ENCODE assay signal across 1 cellular context in genomic region chr6:85364354-85364753, GRCh38.
TF ChIP-seq lines count a peak whose summit lies in the region.

No MANE protein-coding gene starts in this region.

TF ChIP-seq in SK-N-SH, 30 proteins besides CTCF, POLR2A, EP300 and RAD21 (continued from another document):
- no peak for TF ChIP-seq POLR2AphosphoS5 (IDR thresholded peaks at IDR 0.05; ENCODE audit: low read depth, low read length)
- TF ChIP-seq FOXJ3 (CRISPR knock-in tag; IDR thresholded peaks at IDR 0.05) = no peak
- TF ChIP-seq SMC3 (IDR thresholded peaks at IDR 0.05; ENCODE audit: low read depth, low read length) = no peak
- TF ChIP-seq MEF2A (IDR thresholded peaks at IDR 0.05; ENCODE audit: borderline replicate concordance, low read depth) = no peak
- TF ChIP-seq USF2 (IDR thresholded peaks at IDR 0.05; ENCODE audit: borderline replicate concordance, low read depth, low read length) = no peak
- no peak for TF ChIP-seq YY1 (IDR thresholded peaks at IDR 0.05; ENCODE audit: low read depth)
- TF ChIP-seq NRF1 (IDR thresholded peaks at IDR 0.05; ENCODE audit: low read depth, low read length) = no peak
- no peak for TF ChIP-seq EZH2phosphoT487 (IDR thresholded peaks at IDR 0.05; ENCODE audit: borderline replicate concordance, low read depth)
- TF ChIP-seq, protein P1, sequence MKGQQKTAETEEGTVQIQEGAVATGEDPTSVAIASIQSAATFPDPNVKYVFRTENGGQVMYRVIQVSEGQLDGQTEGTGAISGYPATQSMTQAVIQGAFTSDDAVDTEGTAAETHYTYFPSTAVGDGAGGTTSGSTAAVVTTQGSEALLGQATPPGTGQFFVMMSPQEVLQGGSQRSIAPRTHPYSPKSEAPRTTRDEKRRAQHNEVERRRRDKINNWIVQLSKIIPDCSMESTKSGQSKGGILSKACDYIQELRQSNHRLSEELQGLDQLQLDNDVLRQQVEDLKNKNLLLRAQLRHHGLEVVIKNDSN (IDR thresholded peaks at IDR 0.05; ENCODE audit: borderline replicate concordance, low read depth) = no peak
- TF ChIP-seq RFX5 (IDR thresholded peaks at IDR 0.05; ENCODE audit: low read length) = no peak
- no peak for TF ChIP-seq RXRA (IDR thresholded peaks at IDR 0.05; ENCODE audit: borderline replicate concordance, low read depth)
- no peak for TF ChIP-seq REST (IDR thresholded peaks at IDR 0.05; ENCODE audit: low read depth, low read length)
- no peak for TF ChIP-seq CHD2 (IDR thresholded peaks at IDR 0.05; ENCODE audit: low read length, partially characterized antibody)
- TF ChIP-seq MXI1 (IDR thresholded peaks at IDR 0.05; ENCODE audit: low read depth, low read length) = no peak
- TF ChIP-seq, protein P2, sequence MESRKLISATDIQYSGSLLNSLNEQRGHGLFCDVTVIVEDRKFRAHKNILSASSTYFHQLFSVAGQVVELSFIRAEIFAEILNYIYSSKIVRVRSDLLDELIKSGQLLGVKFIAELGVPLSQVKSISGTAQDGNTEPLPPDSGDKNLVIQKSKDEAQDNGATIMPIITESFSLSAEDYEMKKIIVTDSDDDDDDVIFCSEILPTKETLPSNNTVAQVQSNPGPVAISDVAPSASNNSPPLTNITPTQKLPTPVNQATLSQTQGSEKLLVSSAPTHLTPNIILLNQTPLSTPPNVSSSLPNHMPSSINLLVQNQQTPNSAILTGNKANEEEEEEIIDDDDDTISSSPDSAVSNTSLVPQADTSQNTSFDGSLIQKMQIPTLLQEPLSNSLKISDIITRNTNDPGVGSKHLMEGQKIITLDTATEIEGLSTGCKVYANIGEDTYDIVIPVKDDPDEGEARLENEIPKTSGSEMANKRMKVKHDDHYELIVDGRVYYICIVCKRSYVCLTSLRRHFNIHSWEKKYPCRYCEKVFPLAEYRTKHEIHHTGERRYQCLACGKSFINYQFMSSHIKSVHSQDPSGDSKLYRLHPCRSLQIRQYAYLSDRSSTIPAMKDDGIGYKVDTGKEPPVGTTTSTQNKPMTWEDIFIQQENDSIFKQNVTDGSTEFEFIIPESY (IDR thresholded peaks at IDR 0.05; ENCODE audit: borderline replicate concordance, low read depth) = no peak
- TF ChIP-seq NFIC (IDR thresholded peaks at IDR 0.05; ENCODE audit: borderline replicate concordance) = no peak
TF ChIP-seq in SK-N-SH: peak in this region for 5.
